Comparison of ENCODE assay signal across 12 cellular contexts in the genomic region with DNA sequence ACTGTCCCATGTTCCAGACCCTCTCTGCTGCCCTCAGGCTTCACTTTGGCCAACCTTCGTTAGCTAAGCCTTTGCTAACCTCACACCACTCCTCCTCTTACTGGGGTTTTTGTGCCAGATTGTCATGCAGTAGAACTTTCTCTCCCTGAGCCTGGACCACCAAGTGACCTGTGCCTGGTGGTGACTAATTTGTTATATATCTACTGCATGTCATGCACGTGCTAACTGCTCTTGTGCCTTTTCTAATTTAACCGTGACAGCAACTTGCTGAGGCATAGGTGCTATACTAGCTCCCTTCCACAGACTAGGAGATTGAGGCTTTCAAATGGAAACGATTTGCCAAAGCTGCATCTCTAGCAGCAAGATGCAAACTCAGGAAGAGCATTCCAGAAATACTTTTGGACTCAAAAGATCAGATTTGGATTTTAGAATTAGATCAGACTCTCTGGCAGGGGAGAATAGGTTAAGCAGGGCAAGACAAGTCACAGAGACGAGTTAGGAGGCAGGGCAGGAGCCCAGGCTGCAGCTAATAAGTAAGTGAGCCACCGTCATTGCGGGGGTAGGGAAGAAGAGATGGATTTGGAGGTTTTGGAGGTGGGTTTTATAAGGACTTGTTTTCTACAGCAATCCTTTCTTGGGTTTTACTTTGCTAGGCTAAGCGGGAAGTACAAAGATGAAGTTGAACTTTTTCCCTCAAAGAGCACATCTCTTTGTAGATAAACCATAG. TPM values are rescaled to one million over a fixed set of nuclear protein-coding genes. Genes with fewer than 3 reads are reported as not detected.
DNase-seq lines count a peak whose midpoint lies in the region; ATAC-seq and TF ChIP-seq lines count a peak whose summit lies in the region.
"Had no signal": no experiment of that assay in that cellular context is flagged by ENCODE, and none has a peak within 500 bp of the region (broad histone marks: within the 10 kb centered on the region; RNA-seq: fewer than 3 reads in every experiment).

No MANE protein-coding gene starts in this region.

- ATAC-seq in stimulated activated naive B cell treated with anti-CD40 and anti-IgM and Interleukin-4, amounts not matched to agents 10 μg/mL and 1 μg/mL and 100 μg/mL, for 72 hours (replicated peaks), result no peak
- ATAC-seq in left lobe of liver, result no peak

- no peaks in the 10 kb centered on the region for H3K9me3 Mint-ChIP-seq in activated naive CD4-positive, alpha-beta T cell treated with anti-CD3 and anti-CD28 coated beads, Interleukin-2, amount 50 U/mL, for 24 hours
- H3K9me3 Mint-ChIP-seq in activated CD4-positive, alpha-beta memory T cell treated with anti-CD3 and anti-CD28 coated beads for 36 hours, result no peaks in the 10 kb centered on the region
- H3K9me3 Mint-ChIP-seq in glutamatergic neuron (ENCODE audit: unreplicated experiment), result peaks cover 7% of the 10 kb centered on the region
- no peaks in the 10 kb centered on the region for H3K9me3 Mint-ChIP-seq in stimulated activated naive B cell treated with anti-CD40 and anti-IgM and Interleukin-4, amounts not matched to agents 10 μg/mL and 1 μg/mL and 100 μg/mL, for 72 hours

- no peak overlapping the region for H3K4me3 ChIP-seq in suprapubic skin

- peaks cover 5% of the 10 kb centered on the region for H3K36me3 Mint-ChIP-seq in activated naive CD4-positive, alpha-beta T cell treated with anti-CD3 and anti-CD28 coated beads, Interleukin-2, amount 50 U/mL, for 24 hours
- H3K36me3 Mint-ChIP-seq in activated CD4-positive, alpha-beta memory T cell treated with anti-CD3 and anti-CD28 coated beads for 36 hours, result peaks cover 13% of the 10 kb centered on the region
- peaks cover 5% of the 10 kb centered on the region for H3K36me3 Mint-ChIP-seq in glutamatergic neuron (ENCODE audit: unreplicated experiment)
- H3K36me3 Mint-ChIP-seq in stimulated activated naive B cell treated with anti-CD40 and anti-IgM and Interleukin-4, amounts not matched to agents 10 μg/mL and 1 μg/mL and 100 μg/mL, for 72 hours, result peaks cover 18 to 23% of the 10 kb centered on the region in 2 donors

- intact Hi-C loops in activated CD4-positive, alpha-beta memory T cell treated with anti-CD3 and anti-CD28 coated beads for 36 hours (cut with micrococcal nuclease), result loop anchor here (5.0 kb wide), 1 partner anchor 585 kb away; a partner anchor contains a TSS

- peak overlapping the region; percentile 96 for H3K4me3 Mint-ChIP-seq in activated naive CD4-positive, alpha-beta T cell treated with anti-CD3 and anti-CD28 coated beads, Interleukin-2, amount 50 U/mL, for 24 hours
- H3K4me3 Mint-ChIP-seq in activated CD4-positive, alpha-beta memory T cell treated with anti-CD3 and anti-CD28 coated beads for 36 hours, result peak overlapping the region; percentile 93
- peak overlapping the region; percentile 99 for H3K4me3 Mint-ChIP-seq in glutamatergic neuron (ENCODE audit: unreplicated experiment)
- peak overlapping the region; percentile 87 to 91 for H3K4me3 Mint-ChIP-seq in stimulated activated naive B cell treated with anti-CD40 and anti-IgM and Interleukin-4, amounts not matched to agents 10 μg/mL and 1 μg/mL and 100 μg/mL, for 72 hours

- TF ChIP-seq CTCF in glutamatergic neuron (IDR thresholded peaks at IDR 0.05; ENCODE audit: partially characterized antibody, unreplicated experiment) (no peak), suprapubic skin (IDR thresholded peaks at IDR 0.05) (no peak)

- CTCF ChIA-PET in activated CD4-positive, alpha-beta memory T cell treated with anti-CD3 and anti-CD28 coated beads for 36 hours (lab: Charles Lee), result interaction anchor here (3.6 kb wide), 1 partner anchor 73 kb away, joined by 30 read pairs; no protein-coding TSS in a partner anchor

- peaks cover 32% of the 10 kb centered on the region for H3K4me1 ChIP-seq in suprapubic skin

- peaks cover 20% of the 10 kb centered on the region for H3K36me3 ChIP-seq in suprapubic skin

- H3K27ac Mint-ChIP-seq in activated naive CD4-positive, alpha-beta T cell treated with anti-CD3 and anti-CD28 coated beads, Interleukin-2, amount 50 U/mL, for 24 hours, result peak overlapping the region; percentile 48
- H3K27ac Mint-ChIP-seq in activated CD4-positive, alpha-beta memory T cell treated with anti-CD3 and anti-CD28 coated beads for 36 hours, result peak overlapping the region; percentile 34
- no peak overlapping the region for H3K27ac Mint-ChIP-seq in glutamatergic neuron (ENCODE audit: unreplicated experiment)
- no peak overlapping the region for H3K27ac Mint-ChIP-seq in stimulated activated naive B cell treated with anti-CD40 and anti-IgM and Interleukin-4, amounts not matched to agents 10 μg/mL and 1 μg/mL and 100 μg/mL, for 72 hours

- no peak for TF ChIP-seq POLR2A in suprapubic skin (IDR thresholded peaks at IDR 0.05)

- no peaks in the 10 kb centered on the region for H3K27me3 ChIP-seq in suprapubic skin
- H3K27me3 ChIP-seq: SJSA1 had no signal

- H3K9me3 ChIP-seq in suprapubic skin, result no peaks in the 10 kb centered on the region
- H3K9me3 ChIP-seq: SJSA1 had no signal

- no peaks in the 10 kb centered on the region for H3K27me3 Mint-ChIP-seq in activated naive CD4-positive, alpha-beta T cell treated with anti-CD3 and anti-CD28 coated beads, Interleukin-2, amount 50 U/mL, for 24 hours
- no peaks in the 10 kb centered on the region for H3K27me3 Mint-ChIP-seq in activated CD4-positive, alpha-beta memory T cell treated with anti-CD3 and anti-CD28 coated beads for 36 hours
- H3K27me3 Mint-ChIP-seq in glutamatergic neuron (ENCODE audit: unreplicated experiment), result peaks cover 4% of the 10 kb centered on the region
- no peaks in the 10 kb centered on the region for H3K27me3 Mint-ChIP-seq in stimulated activated naive B cell treated with anti-CD40 and anti-IgM and Interleukin-4, amounts not matched to agents 10 μg/mL and 1 μg/mL and 100 μg/mL, for 72 hours

- H3K27ac ChIP-seq in suprapubic skin, result no peak overlapping the region
- H3K27ac ChIP-seq: SJSA1 had no signal

- no peak for DNase-seq in activated naive CD4-positive, alpha-beta T cell treated with Interleukin-2 at 50 U/mL for 16 hours
- DNase-seq in activated CD4-positive, alpha-beta memory T cell treated with anti-CD3 and anti-CD28 coated beads for 36 hours, result no peak
- DNase-seq in glutamatergic neuron (no peak), UCSD-AML1 (lab: John Stamatoyannopoulos, UW; ENCODE audit: unreplicated experiment) (no peak), left lobe of liver (ENCODE audit: low spot score) (no peak), suprapubic skin (ENCODE audit: low spot score in 2 of 2) (no peak)
- DNase-seq in stimulated activated naive B cell treated with anti-CD40 and anti-IgM and Interleukin-4, amounts not matched to agents 10 μg/mL and 1 μg/mL and 100 μg/mL, for 72 hours, result no peak
- DNase-seq: AML-193, NCI-H446 treated with DMSO at 0.1 percent for 48 hours, small intestine had no signal

- POLR2A ChIA-PET in activated CD4-positive, alpha-beta memory T cell treated with anti-CD3 and anti-CD28 coated beads for 36 hours (lab: Charles Lee), result interaction anchor here (0.8 to 4.4 kb wide), 4 partner anchors 35 to 527 kb away, joined by 3 to 28 read pairs (median 5); a partner anchor contains a TSS

- no peak for TF ChIP-seq EP300 in suprapubic skin (IDR thresholded peaks at IDR 0.05)

- H3K4me1 Mint-ChIP-seq in activated naive CD4-positive, alpha-beta T cell treated with anti-CD3 and anti-CD28 coated beads, Interleukin-2, amount 50 U/mL, for 24 hours, result peaks cover 45% of the 10 kb centered on the region
- H3K4me1 Mint-ChIP-seq in activated CD4-positive, alpha-beta memory T cell treated with anti-CD3 and anti-CD28 coated beads for 36 hours (ENCODE audit: low read depth), result peaks cover 56% of the 10 kb centered on the region
- H3K4me1 Mint-ChIP-seq in glutamatergic neuron (ENCODE audit: low read depth, unreplicated experiment), result peaks cover 10% of the 10 kb centered on the region
- H3K4me1 Mint-ChIP-seq in stimulated activated naive B cell treated with anti-CD40 and anti-IgM and Interleukin-4, amounts not matched to agents 10 μg/mL and 1 μg/mL and 100 μg/mL, for 72 hours, result peaks cover 38 to 57% of the 10 kb centered on the region in 2 donors

- WGBS in suprapubic skin, result 66% methylated on average over 8 of the region's 8 CpGs

RNA-seq across cellular contexts. Expression of a gene that starts 1.8 kb away (rescaled TPM):
- 100 to 1,000 TPM; 123 to 132 TPM for total RNA-seq in activated CD4-positive, alpha-beta memory T cell treated with anti-CD3 and anti-CD28 coated beads for 36 hours
- total RNA-seq in glutamatergic neuron (ENCODE audit: unreplicated experiment), result 53.9 TPM
- total RNA-seq in left lobe of liver, result 25.6 TPM
- total RNA-seq in suprapubic skin, result 100 to 1,000 TPM in 1 of 4 donors, 10 to 100 TPM in 3; 37.8 to 104 (median 44.4) TPM

RNA-seq across cellular contexts. Expression of a gene that starts 2.8 kb away (rescaled TPM):
- total RNA-seq in activated CD4-positive, alpha-beta memory T cell treated with anti-CD3 and anti-CD28 coated beads for 36 hours, result 100 to 1,000 TPM in 1 of 2 experiments, 10 to 100 TPM in 1; 86.1 to 100 TPM
- total RNA-seq in glutamatergic neuron (ENCODE audit: unreplicated experiment), result 24.4 TPM
- total RNA-seq in left lobe of liver, result 5.0 TPM
- 10 to 100 TPM in 3 of 4 donors, 1 to 10 TPM in 1; 9.8 to 19.7 (median 14.6) TPM for total RNA-seq in suprapubic skin

RNA-seq across cellular contexts. Expression of a gene that starts 36.4 kb away (rescaled TPM):
- 1 to 10 TPM; 1.4 to 2.1 TPM for total RNA-seq in activated CD4-positive, alpha-beta memory T cell treated with anti-CD3 and anti-CD28 coated beads for 36 hours
- total RNA-seq in glutamatergic neuron (ENCODE audit: unreplicated experiment) (2.6 TPM), left lobe of liver (1.3 TPM), suprapubic skin (1 to 10 TPM; 1.1 to 1.4 (median 1.2) TPM)

RNA-seq across cellular contexts. Expression of a gene that starts 50.0 kb away (rescaled TPM):
- 10 to 100 TPM; 43.9 to 46.0 TPM for total RNA-seq in activated CD4-positive, alpha-beta memory T cell treated with anti-CD3 and anti-CD28 coated beads for 36 hours
- total RNA-seq in glutamatergic neuron (ENCODE audit: unreplicated experiment), result 63.5 TPM
- total RNA-seq in left lobe of liver, result 15.4 TPM
- total RNA-seq in suprapubic skin, result 10 to 100 TPM; 30.0 to 81.8 (median 52.4) TPM

Comparison
In these comparisons a context has a peak if more than half of its experiments do, and no peak if none do; other contexts are left out.
1. H3K27ac Mint-ChIP-seq: peak in activated naive CD4-positive, alpha-beta T cell treated with anti-CD3 and anti-CD28 coated beads, Interleukin-2, amount 50 U/mL, for 24 hours (single experiment) and activated CD4-positive, alpha-beta memory T cell treated with anti-CD3 and anti-CD28 coated beads for 36 hours (single experiment); none in glutamatergic neuron (single experiment) and stimulated activated naive B cell treated with anti-CD40 and anti-IgM and Interleukin-4, amounts not matched to agents 10 μg/mL and 1 μg/mL and 100 μg/mL, for 72 hours (single experiment).
2. Peak in every context shown above with its lines, with median percentiles within 50 percentile points of each other: H3K4me3 Mint-ChIP-seq.